ENCODE assay signal across 15 cellular contexts in genomic region chr3:152656207-152657001, GRCh38.
DNase-seq lines count a peak whose midpoint lies in the region; ATAC-seq and TF ChIP-seq lines count a peak whose summit lies in the region.
"Had no signal": no experiment of that assay in that cellular context is flagged by ENCODE, and none has a peak within 500 bp of the region (broad histone marks: within the 10 kb centered on the region; RNA-seq: fewer than 3 reads in every experiment).

No MANE protein-coding gene starts in this region.

- intact Hi-C loops in left ventricle myocardium inferior (cut with micrococcal nuclease) (no loop called here), cardiac septum (cut with DNase I) (no loop called here)
- intact Hi-C loops in activated CD4-positive, alpha-beta T cell treated with anti-CD3 and anti-CD28 coated beads, Interleukin-2, amount 10 ng/mL, durations not matched to agents 24 days and 14 days (cut with micrococcal nuclease): no loop called here

- peak overlapping the region in 4 of 5 experiments; percentile 63 to 98 (median 86) for H3K27ac Mint-ChIP-seq in brain
- H3K27ac Mint-ChIP-seq in activated CD4-positive, alpha-beta T cell treated with anti-CD3 and anti-CD28 coated beads, Interleukin-2, amount 10 ng/mL, durations not matched to agents 24 days and 14 days: no peak overlapping the region
- no peak overlapping the region for H3K27ac Mint-ChIP-seq in activated T-cell treated with anti-CD3 and anti-CD28 coated beads, Interleukin-2, amount 50 U/mL, for 72 hours
- H3K27ac Mint-ChIP-seq: activated naive CD4-positive, alpha-beta T cell treated with anti-CD3 and anti-CD28 coated beads, Interleukin-2, amount 50 U/mL, for 24 hours; stimulated activated naive B cell treated with anti-CD40 and anti-IgM and Interleukin-4, amounts not matched to agents 10 μg/mL and 1 μg/mL and 100 μg/mL, for 72 hours had no signal

- H3K9me3 Mint-ChIP-seq in brain: peaks cover 0 to 3% (median 2%) of the 10 kb centered on the region in 5 experiments
- H3K9me3 Mint-ChIP-seq in activated CD4-positive, alpha-beta T cell treated with anti-CD3 and anti-CD28 coated beads, Interleukin-2, amount 10 ng/mL, durations not matched to agents 24 days and 14 days: peaks cover 7% of the 10 kb centered on the region
- H3K9me3 Mint-ChIP-seq in activated T-cell treated with anti-CD3 and anti-CD28 coated beads, Interleukin-2, amount 50 U/mL, for 72 hours: peaks cover 0 to 7% of the 10 kb centered on the region in 2 donors

- H3K27me3 ChIP-seq in left ventricle myocardium inferior (ENCODE audit: low read depth): no peaks in the 10 kb centered on the region
- H3K27me3 ChIP-seq: spleen had no signal

- H3K27ac ChIP-seq in left ventricle myocardium inferior (replicated peaks): peak overlapping the region; percentile 59
- H3K27ac ChIP-seq: spleen, WERI-Rb-1 had no signal

- H3K36me3 Mint-ChIP-seq in brain: no peaks in the 10 kb centered on the region
- H3K36me3 Mint-ChIP-seq in activated CD4-positive, alpha-beta T cell treated with anti-CD3 and anti-CD28 coated beads, Interleukin-2, amount 10 ng/mL, durations not matched to agents 24 days and 14 days (ENCODE audit: low read depth): no peaks in the 10 kb centered on the region
- peaks cover 1 to 3% of the 10 kb centered on the region in 2 donors for H3K36me3 Mint-ChIP-seq in activated T-cell treated with anti-CD3 and anti-CD28 coated beads, Interleukin-2, amount 50 U/mL, for 72 hours (ENCODE audit: insufficient read depth in 2 of 2)
- H3K36me3 Mint-ChIP-seq: activated naive CD4-positive, alpha-beta T cell treated with anti-CD3 and anti-CD28 coated beads, Interleukin-2, amount 50 U/mL, for 24 hours had no signal

- peaks cover 6% of the 10 kb centered on the region for H3K9me3 ChIP-seq in left ventricle myocardium inferior (replicated peaks)

- peak overlapping the region; percentile 70 to 74 (median 73) for H3K4me3 Mint-ChIP-seq in brain
- H3K4me3 Mint-ChIP-seq in activated CD4-positive, alpha-beta T cell treated with anti-CD3 and anti-CD28 coated beads, Interleukin-2, amount 10 ng/mL, durations not matched to agents 24 days and 14 days: no peak overlapping the region
- no peak overlapping the region for H3K4me3 Mint-ChIP-seq in activated T-cell treated with anti-CD3 and anti-CD28 coated beads, Interleukin-2, amount 50 U/mL, for 72 hours
- H3K4me3 Mint-ChIP-seq: activated naive CD4-positive, alpha-beta T cell treated with anti-CD3 and anti-CD28 coated beads, Interleukin-2, amount 50 U/mL, for 24 hours; stimulated activated naive B cell treated with anti-CD40 and anti-IgM and Interleukin-4, amounts not matched to agents 10 μg/mL and 1 μg/mL and 100 μg/mL, for 72 hours had no signal

- H3K4me3 ChIP-seq in left ventricle myocardium inferior: peak overlapping the region; percentile 22
- H3K4me3 ChIP-seq: spleen had no signal

- H3K4me1 ChIP-seq in left ventricle myocardium inferior: peaks cover 8% of the 10 kb centered on the region

- TF ChIP-seq CTCF in left ventricle myocardium inferior (IDR thresholded peaks at IDR 0.05; ENCODE audit: borderline replicate concordance): no peak
- no peak for TF ChIP-seq CTCF in brain (conservative IDR thresholded peaks at IDR 0.05)

- ATAC-seq in HG03520 (IDR thresholded peaks at IDR 0.05; ENCODE audit: unreplicated experiment): no peak
- ATAC-seq in activated T-cell treated with anti-CD3 and anti-CD28 coated beads, Interleukin-2, amount 50 U/mL, for 72 hours (replicated peaks in 1 of 2): no peak
- ATAC-seq: esophagus mucosa; stimulated activated naive B cell treated with anti-CD40 and anti-IgM and Interleukin-4, amounts not matched to agents 10 μg/mL and 1 μg/mL and 100 μg/mL, for 72 hours had no signal

- peaks cover 34% of the 10 kb centered on the region for H3K4me1 Mint-ChIP-seq in brain
- H3K4me1 Mint-ChIP-seq in activated CD4-positive, alpha-beta T cell treated with anti-CD3 and anti-CD28 coated beads, Interleukin-2, amount 10 ng/mL, durations not matched to agents 24 days and 14 days: peaks cover 3% of the 10 kb centered on the region
- no peaks in the 10 kb centered on the region for H3K4me1 Mint-ChIP-seq in activated T-cell treated with anti-CD3 and anti-CD28 coated beads, Interleukin-2, amount 50 U/mL, for 72 hours (ENCODE audit: low read depth)
- H3K4me1 Mint-ChIP-seq: stimulated activated naive B cell treated with anti-CD40 and anti-IgM and Interleukin-4, amounts not matched to agents 10 μg/mL and 1 μg/mL and 100 μg/mL, for 72 hours had no signal

- DNase-seq in left ventricle myocardium inferior: no peak
- DNase-seq in cardiac septum (ENCODE audit: low spot score): no peak
- DNase-seq in kidney tubule cell (ENCODE audit: low spot score): peak; percentile 14
- no peak for DNase-seq in activated CD4-positive, alpha-beta T cell treated with anti-CD3 and anti-CD28 coated beads, Interleukin-2, amount 10 ng/mL, durations not matched to agents 24 days and 14 days
- no peak for DNase-seq in activated T-cell treated with anti-CD3 and anti-CD28 coated beads, Interleukin-2, amount 50 U/mL, for 72 hours
- DNase-seq in NCI-H187 treated with DMSO at 0.1 percent for 48 hours (lab: John Stamatoyannopoulos, UW): no peak
- DNase-seq: mammary epithelial cell; MM.1S; spleen; stimulated activated naive B cell treated with anti-CD40 and anti-IgM and Interleukin-4, amounts not matched to agents 10 μg/mL and 1 μg/mL and 100 μg/mL, for 72 hours; WERI-Rb-1 had no signal

- H3K36me3 ChIP-seq in left ventricle myocardium inferior: no peaks in the 10 kb centered on the region
- H3K36me3 ChIP-seq: spleen, WERI-Rb-1 had no signal

- H3K27me3 Mint-ChIP-seq in brain: peaks cover 9% of the 10 kb centered on the region
- peaks cover 12% of the 10 kb centered on the region for H3K27me3 Mint-ChIP-seq in activated CD4-positive, alpha-beta T cell treated with anti-CD3 and anti-CD28 coated beads, Interleukin-2, amount 10 ng/mL, durations not matched to agents 24 days and 14 days
- no peaks in the 10 kb centered on the region for H3K27me3 Mint-ChIP-seq in activated T-cell treated with anti-CD3 and anti-CD28 coated beads, Interleukin-2, amount 50 U/mL, for 72 hours (ENCODE audit: low read depth)

Comparison
In these comparisons a context has a peak if more than half of its experiments do, and no peak if none do; other contexts are left out.
1. H3K27ac Mint-ChIP-seq: peak in brain (4 of 5); none in activated CD4-positive, alpha-beta T cell treated with anti-CD3 and anti-CD28 coated beads, Interleukin-2, amount 10 ng/mL, durations not matched to agents 24 days and 14 days (single experiment) and activated T-cell treated with anti-CD3 and anti-CD28 coated beads, Interleukin-2, amount 50 U/mL, for 72 hours (single experiment).
2. H3K4me3 Mint-ChIP-seq: peak in brain (5 of 5); none in activated CD4-positive, alpha-beta T cell treated with anti-CD3 and anti-CD28 coated beads, Interleukin-2, amount 10 ng/mL, durations not matched to agents 24 days and 14 days (single experiment) and activated T-cell treated with anti-CD3 and anti-CD28 coated beads, Interleukin-2, amount 50 U/mL, for 72 hours (0 of 2).